In the genomic region with DNA sequence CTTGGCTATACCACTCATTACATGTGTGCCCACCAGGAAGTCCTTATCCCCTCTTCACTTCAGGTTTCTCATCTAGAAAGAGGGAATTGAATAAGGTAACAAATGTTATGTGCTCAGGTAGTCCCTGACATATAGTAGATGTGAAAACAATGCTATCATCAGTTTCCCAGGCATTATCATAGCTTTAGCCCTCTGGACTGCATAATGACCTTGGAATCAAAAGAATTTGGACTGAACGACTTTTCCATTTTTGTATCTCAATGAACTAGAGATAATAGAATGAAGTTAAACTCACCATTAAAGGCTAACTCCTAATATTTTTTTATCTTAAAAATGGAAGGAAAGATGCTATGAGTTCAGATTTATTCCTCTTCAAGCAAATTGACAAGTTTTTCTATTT, we compare ENCODE assay signal across 1 cellular context.
TF ChIP-seq lines count a peak whose summit lies in the region.

No MANE protein-coding gene starts in this region.

TF ChIP-seq in IMR-90, 13 proteins besides CTCF, POLR2A, EP300 and RAD21:
- TF ChIP-seq CEBPB (IDR thresholded peaks at IDR 0.05; ENCODE audit: low read depth, low read length) (no peak), RFX5 (IDR thresholded peaks at IDR 0.05; ENCODE audit: low read depth, low read length) (no peak), CHD1 (IDR thresholded peaks at IDR 0.05; ENCODE audit: low read depth, low read length) (no peak), FOS (IDR thresholded peaks at IDR 0.05; ENCODE audit: low read depth, low read length) (no peak), RCOR1 (IDR thresholded peaks at IDR 0.05; ENCODE audit: insufficient replicate concordance, low read length) (no peak), MAZ (IDR thresholded peaks at IDR 0.05; ENCODE audit: borderline replicate concordance, low read depth, low read length) (no peak), NFE2L2 (IDR thresholded peaks at IDR 0.05; ENCODE audit: low read depth, low read length) (no peak), BHLHE40 (IDR thresholded peaks at IDR 0.05; ENCODE audit: low read depth, low read length) (no peak), MAFK (IDR thresholded peaks at IDR 0.05; ENCODE audit: low read depth, low read length) (no peak)
